ENCODE assay signal across 1 cellular context in genomic region chr15:50857763-50858162, GRCh38.
TF ChIP-seq lines count a peak whose summit lies in the region.

No MANE protein-coding gene starts in this region.

TF ChIP-seq in K562, 482 proteins besides CTCF, POLR2A, EP300 and RAD21 (continues in another document):
- TF ChIP-seq BDP1 (IDR thresholded peaks at IDR 0.05; ENCODE audit: insufficient read depth, insufficient read length) (no peak), ZBTB9 (CRISPR knock-in tag; IDR thresholded peaks at IDR 0.05) (no peak), ZEB2 (IDR thresholded peaks at IDR 0.05) (peak; percentile 59; the same call in 1 of the 2 replicates), NFIC (IDR thresholded peaks at IDR 0.05) (peak; percentile 65), RNF2 (IDR thresholded peaks at IDR 0.05) (no peak), SREBF2 (CRISPR knock-in tag; IDR thresholded peaks at IDR 0.05) (no peak), ZNF436 (CRISPR knock-in tag; IDR thresholded peaks at IDR 0.05) (no peak), NFE2 (IDR thresholded peaks at IDR 0.05; ENCODE audit: low read depth) (peak; percentile 90), DPF2 (IDR thresholded peaks at IDR 0.05) (peak; percentile 50; the same call in 1 of the 2 replicates), ESRRA (IDR thresholded peaks at IDR 0.05; ENCODE audit: borderline replicate concordance, low read depth) (no peak), L3MBTL2 (IDR thresholded peaks at IDR 0.05) (no peak), SMAD3 (CRISPR knock-in tag; conservative IDR thresholded peaks at IDR 0.05) (no peak), ZNF280B (CRISPR knock-in tag; IDR thresholded peaks at IDR 0.05) (no peak), ELF4 (CRISPR knock-in tag; IDR thresholded peaks at IDR 0.05) (no peak), NBN (IDR thresholded peaks at IDR 0.05; ENCODE audit: low read depth) (no peak), ZNF398 (CRISPR knock-in tag; IDR thresholded peaks at IDR 0.05) (no peak), ZNF280A (IDR thresholded peaks at IDR 0.05; ENCODE audit: low read depth, partially characterized antibody) (no peak), THRB (CRISPR knock-in tag; conservative IDR thresholded peaks at IDR 0.05) (no peak), LCOR (CRISPR knock-in tag; IDR thresholded peaks at IDR 0.05) (no peak), ZNF586 (CRISPR knock-in tag; conservative IDR thresholded peaks at IDR 0.05) (no peak), ZNF41 (CRISPR knock-in tag; conservative IDR thresholded peaks at IDR 0.05) (no peak), CHCHD3 (CRISPR knock-in tag; IDR thresholded peaks at IDR 0.05) (no peak), MCM2 (IDR thresholded peaks at IDR 0.05; ENCODE audit: low read depth) (no peak), CTBP1 (IDR thresholded peaks at IDR 0.05; ENCODE audit: borderline replicate concordance) (peak; percentile 40; the same call in 1 of the 2 replicates), CEBPG (CRISPR knock-in tag; IDR thresholded peaks at IDR 0.05) (no peak), CEBPG (tag; conservative IDR thresholded peaks at IDR 0.05 in 1 of 2, IDR thresholded peaks at IDR 0.05 in 1 of 2) (no peak), CBFA2T2 (conservative IDR thresholded peaks at IDR 0.05) (peak; percentile 27; the same call in 1 of the 2 replicates), ATF3 (IDR thresholded peaks at IDR 0.05) (no peak), ATF3 (CRISPR knock-in tag; conservative IDR thresholded peaks at IDR 0.05) (no peak), DNMT1 (IDR thresholded peaks at IDR 0.05) (no peak), ETS2 (tag; IDR thresholded peaks at IDR 0.05; ENCODE audit: borderline replicate concordance, poor library complexity, severe bottlenecking) (no peak), SMAD2 (IDR thresholded peaks at IDR 0.05; ENCODE audit: low read depth, low read length) (no peak), MAZ (CRISPR knock-in tag; conservative IDR thresholded peaks at IDR 0.05 in 1 of 2, IDR thresholded peaks at IDR 0.05 in 1 of 2) (no peak), ZNF146 (CRISPR knock-in tag; IDR thresholded peaks at IDR 0.05; ENCODE audit: unreplicated experiment) (no peak), HDAC1 (IDR thresholded peaks at IDR 0.05) (no peak), XRCC4 (IDR thresholded peaks at IDR 0.05; ENCODE audit: extremely low read depth, insufficient read depth, insufficient read length) (no peak), RBFOX2 (IDR thresholded peaks at IDR 0.05; ENCODE audit: low read depth, low read length) (no peak), TAF7 (tag; IDR thresholded peaks at IDR 0.05) (no peak), ZNF740 (CRISPR knock-in tag; IDR thresholded peaks at IDR 0.05) (no peak), ZNF740 (tag; IDR thresholded peaks at IDR 0.05) (no peak), XRCC5 (IDR thresholded peaks at IDR 0.05; ENCODE audit: low read depth, low read length) (no peak), ZNF253 (CRISPR knock-in tag; conservative IDR thresholded peaks at IDR 0.05) (no peak), ZNF124 (CRISPR knock-in tag; IDR thresholded peaks at IDR 0.05) (no peak), RFX5 (IDR thresholded peaks at IDR 0.05; ENCODE audit: low read depth, low read length) (no peak), BACH1 (tag; IDR thresholded peaks at IDR 0.05) (no peak), ARID1B (IDR thresholded peaks at IDR 0.05) (peak; percentile 39; the same call in 1 of the 2 replicates), ZNF551 (CRISPR knock-in tag; IDR thresholded peaks at IDR 0.05) (no peak), SMARCA5 (IDR thresholded peaks at IDR 0.05) (no peak), ZNF316 (IDR thresholded peaks at IDR 0.05) (peak; percentile 77; the same call in 1 of the 2 replicates), FOXM1 (IDR thresholded peaks at IDR 0.05; ENCODE audit: low read depth) (no peak), FOXM1 (CRISPR knock-in tag; IDR thresholded peaks at IDR 0.05; ENCODE audit: low read depth) (no peak), SRSF9 (IDR thresholded peaks at IDR 0.05; ENCODE audit: borderline replicate concordance, low read depth, low read length) (no peak), FOXA1 (IDR thresholded peaks at IDR 0.05; ENCODE audit: borderline replicate concordance) (no peak), ZNF766 (CRISPR knock-in tag; conservative IDR thresholded peaks at IDR 0.05) (no peak), NR2C2 (CRISPR knock-in tag; IDR thresholded peaks at IDR 0.05) (no peak), NR2C2 (tag; IDR thresholded peaks at IDR 0.05) (no peak), NR4A1 (CRISPR knock-in tag; IDR thresholded peaks at IDR 0.05) (no peak), NR4A1 (tag; IDR thresholded peaks at IDR 0.05) (no peak), NONO (IDR thresholded peaks at IDR 0.05; ENCODE audit: low read depth in 2 of 2, low read length in 1 of 2) (no peak), ZNF347 (CRISPR knock-in tag; IDR thresholded peaks at IDR 0.05; ENCODE audit: low read depth) (no peak), PPARD (CRISPR knock-in tag; IDR thresholded peaks at IDR 0.05) (no peak), HDAC6 (IDR thresholded peaks at IDR 0.05; ENCODE audit: low read depth, low read length) (no peak), ATF6 (CRISPR knock-in tag; IDR thresholded peaks at IDR 0.05) (no peak), FOXP4 (CRISPR knock-in tag; IDR thresholded peaks at IDR 0.05; ENCODE audit: borderline replicate concordance) (no peak), MLLT1 (IDR thresholded peaks at IDR 0.05) (no peak), SMARCC2 (IDR thresholded peaks at IDR 0.05; ENCODE audit: low read depth) (no peak), SIN3B (IDR thresholded peaks at IDR 0.05; ENCODE audit: low read depth) (no peak), MTA1 (IDR thresholded peaks at IDR 0.05; ENCODE audit: borderline replicate concordance) (no peak), KLF6 (CRISPR knock-in tag; IDR thresholded peaks at IDR 0.05; ENCODE audit: borderline replicate concordance) (no peak), FOSL1 (tag; conservative IDR thresholded peaks at IDR 0.05) (no peak)
